11 cellular contexts compared by ENCODE assay signal in genomic region chr12:98060421-98060820, GRCh38.
"Had no signal": no experiment of that assay in that cellular context is flagged by ENCODE, and none has a peak within 500 bp of the region (broad histone marks: within the 10 kb centered on the region; RNA-seq: fewer than 3 reads in every experiment).

No MANE protein-coding gene starts in this region.

- DNase-seq: activated CD4-positive, alpha-beta T cell treated with anti-CD3 and anti-CD28 coated beads for 36 hours; activated CD8-positive, alpha-beta memory T cell treated with anti-CD3 and anti-CD28 coated beads, Interleukin-2, amount 50 U/mL, for 4 hours; activated CD8-positive, alpha-beta T cell treated with anti-CD3 and anti-CD28 coated beads for 36 hours; activated naive CD8-positive, alpha-beta T cell treated with anti-CD3 and anti-CD28 coated beads, Interleukin-2, amount 10 ng/mL, durations not matched to agents 7 days and 5 days; dorsolateral prefrontal cortex; foreskin keratinocyte; heart right ventricle; stimulated activated CD4-positive, alpha-beta T cell treated with anti-CD3 and anti-CD28 coated beads, Interleukin-4, amount 100 ng/mL, for 1 hour; WERI-Rb-1 had no signal

- H3K27me3 ChIP-seq: breast epithelium, foreskin keratinocyte, heart right ventricle had no signal

- H3K36me3 ChIP-seq: breast epithelium, heart right ventricle, thoracic aorta, WERI-Rb-1 had no signal

- H3K27ac ChIP-seq: breast epithelium, dorsolateral prefrontal cortex, foreskin keratinocyte, heart right ventricle, thoracic aorta, WERI-Rb-1 had no signal

- H3K4me1 ChIP-seq: breast epithelium, foreskin keratinocyte, heart right ventricle had no signal

- H3K4me3 ChIP-seq: breast epithelium, dorsolateral prefrontal cortex, heart right ventricle, thoracic aorta had no signal

- H3K9me3 ChIP-seq: breast epithelium, heart right ventricle, thoracic aorta had no signal
